ENCODE assay signal across 9 cellular contexts in genomic region chr11:12725047-12725862, GRCh38. TPM values are rescaled to one million over a fixed set of nuclear protein-coding genes. Genes with fewer than 3 reads are reported as not detected.
DNase-seq lines count a peak whose midpoint lies in the region; ATAC-seq, FAIRE-seq and TF ChIP-seq lines count a peak whose summit lies in the region.
"Had no signal": no experiment of that assay in that cellular context is flagged by ENCODE, and none has a peak within 500 bp of the region (broad histone marks: within the 10 kb centered on the region; RNA-seq: fewer than 3 reads in every experiment).

No MANE protein-coding gene starts in this region.

- TF ChIP-seq EP300 in SK-N-SH (IDR thresholded peaks at IDR 0.05; ENCODE audit: borderline replicate concordance in 1 of 2, low read depth in 1 of 2, low read length in 1 of 2): no peak

- H3K27ac ChIP-seq in C4-2B (peak overlapping the region; percentile 76), SK-N-SH (ENCODE audit: low read depth in 2 of 2, low read length in 1 of 2) (peak overlapping the region; percentile 60 to 89), psoas muscle (peak overlapping the region; percentile 61)

- H3K9ac ChIP-seq in SK-N-SH: peak overlapping the region; percentile 38; the same call in 1 of the 2 replicates

- intact Hi-C loops in psoas muscle (cut with DNase I): no loop called here
- intact Hi-C loops in CD14-positive monocyte (cut with micrococcal nuclease): no loop called here
- intact Hi-C loops in head of caudate nucleus (cut with DNase I): no loop called here

- TF ChIP-seq CTCF in C4-2B (conservative IDR thresholded peaks at IDR 0.05): no peak
- no peak for TF ChIP-seq CTCF in SK-N-SH (IDR thresholded peaks at IDR 0.05)
- no peak for TF ChIP-seq CTCF in psoas muscle (IDR thresholded peaks at IDR 0.05)
- TF ChIP-seq CTCF in CD14-positive monocyte (IDR thresholded peaks at IDR 0.05): no peak

- peaks cover 26% of the 10 kb centered on the region for H3F3A ChIP-seq in SK-N-SH (replicated peaks; ENCODE audit: insufficient read depth)

- peaks cover 72% of the 10 kb centered on the region for H4K20me1 ChIP-seq in SK-N-SH (ENCODE audit: insufficient read depth)

- no peak for FAIRE-seq in GM12891 (lab: Jason Lieb, UNC)

- WGBS in SK-N-SH (ENCODE audit: low lambda C conversion rate): 83% methylated on average over 8 of the region's 8 CpGs
- WGBS in psoas muscle, 3 donors: 68 to 73% (median 71%) methylated on average over 8 of the region's 8 CpGs

- no peak for TF ChIP-seq RAD21 in SK-N-SH (IDR thresholded peaks at IDR 0.05; ENCODE audit: low read length)

- no peaks in the 10 kb centered on the region for H3K27me3 ChIP-seq in SK-N-SH (ENCODE audit: insufficient read depth)
- no peaks in the 10 kb centered on the region for H3K27me3 ChIP-seq in psoas muscle (ENCODE audit: insufficient read depth in 3 of 3, low read length in 2 of 3)

- no peak for ATAC-seq in psoas muscle

- H3K9me3 Mint-ChIP-seq in CD14-positive monocyte: peaks cover 0 to 1% (median 0%) of the 10 kb centered on the region in 7 donors

- H3K4me3 ChIP-seq in SK-N-SH (ENCODE audit: low read depth in 2 of 2, low read length in 1 of 2) (no peak overlapping the region; a peak in 1 of 4 replicates), psoas muscle (no peak overlapping the region)

- DNase-seq in SK-N-SH (no peak), glomerular endothelial cell (ENCODE audit: extremely low read depth, low read depth, low spot score) (peak; percentile 90), psoas muscle (no peak), CD14-positive monocyte (ENCODE audit: low spot score) (no peak), GF-D8 (lab: John Stamatoyannopoulos, UW) (no peak), GM12891 (ENCODE audit: insufficient read length, low spot score) (no peak), head of caudate nucleus (no peak)
- DNase-seq: C1 segment of cervical spinal cord had no signal

- no peak overlapping the region for H3K27ac Mint-ChIP-seq in CD14-positive monocyte

- peaks cover 59% of the 10 kb centered on the region in 2 experiments for H3K4me1 ChIP-seq in SK-N-SH (ENCODE audit: control insufficient read depth in 1 of 2, insufficient read depth in 2 of 2, low read depth in 1 of 2, low read length in 1 of 2)
- peaks cover 79% of the 10 kb centered on the region for H3K4me1 ChIP-seq in psoas muscle

- POLR2A ChIA-PET in SK-N-SH (lab: Yijun Ruan, JAX): no interaction called here

- peaks cover 100% of the 10 kb centered on the region for H3K79me2 ChIP-seq in SK-N-SH (ENCODE audit: insufficient read depth)

- no peaks in the 10 kb centered on the region for H3K4me1 Mint-ChIP-seq in CD14-positive monocyte

- H3K27me3 Mint-ChIP-seq in CD14-positive monocyte (ENCODE audit: low read depth in 3 of 3): peaks cover 4 to 19% (median 7%) of the 10 kb centered on the region in 3 donors

- CTCF ChIA-PET in SK-N-SH (lab: Yijun Ruan, JAX): interaction anchor here (1.1 kb wide), 1 partner anchor 163 kb away, joined by 3 read pairs; no protein-coding TSS in a partner anchor

- no peak overlapping the region for H2AFZ ChIP-seq in SK-N-SH (ENCODE audit: low read depth)

- no peak overlapping the region for H3K4me3 Mint-ChIP-seq in CD14-positive monocyte

- H3K36me3 Mint-ChIP-seq in CD14-positive monocyte: no peaks in the 10 kb centered on the region

- no peaks in the 10 kb centered on the region for H3K9me2 ChIP-seq in SK-N-SH

- no peak for TF ChIP-seq POLR2A in GM12891 (IDR thresholded peaks at IDR 0.05; ENCODE audit: low read depth, low read length)

- peak overlapping the region; percentile 50; the same call in 1 of the 2 replicates for H3K4me2 ChIP-seq in SK-N-SH

- H3K36me3 ChIP-seq in SK-N-SH (replicated peaks in 1 of 2; ENCODE audit: control insufficient read depth in 1 of 2, insufficient read depth in 2 of 2, low read length in 1 of 2): no peaks in the 10 kb centered on the region
- H3K36me3 ChIP-seq in psoas muscle (ENCODE audit: insufficient read depth in 1 of 2, low read depth in 1 of 2): no peaks in the 10 kb centered on the region

- no peaks in the 10 kb centered on the region for H3K9me3 ChIP-seq in SK-N-SH
- H3K9me3 ChIP-seq in psoas muscle: no peaks in the 10 kb centered on the region

TF ChIP-seq in SK-N-SH, 30 proteins besides CTCF, POLR2A, EP300 and RAD21:
- TF ChIP-seq FOSL2 (IDR thresholded peaks at IDR 0.05; ENCODE audit: borderline replicate concordance, low read depth): no peak

TF ChIP-seq in GM12891, 5 proteins besides CTCF, POLR2A, EP300 and RAD21:
- TF ChIP-seq POLR2AphosphoS5 (IDR thresholded peaks at IDR 0.05; ENCODE audit: low read depth, low read length) (no peak), TAF1 (IDR thresholded peaks at IDR 0.05; ENCODE audit: low read depth, low read length) (no peak), PAX5 (IDR thresholded peaks at IDR 0.05; ENCODE audit: insufficient read depth, low read length, severe bottlenecking) (no peak), SPI1 (IDR thresholded peaks at IDR 0.05; ENCODE audit: low read depth, low read length) (no peak), POU2F2 (IDR thresholded peaks at IDR 0.05; ENCODE audit: low read depth, low read length) (no peak)
TF ChIP-seq in GM12891: peak in this region for 0.

RNA-seq across cellular contexts. Expression of gene TEAD1, which starts 51.0 kb away (rescaled TPM):
- 31.2 and 37.8 TPM in 2 replicates for polyA plus RNA-seq in SK-N-SH (2012; rRNA removed)
- polyA plus RNA-seq in SK-N-SH (2012; cell fraction: cytosol; rRNA removed): 31.8 and 33.9 TPM in 2 replicates
- 48.4 and 89.7 TPM in 2 replicates for polyA plus RNA-seq in SK-N-SH (2012; cell fraction: nucleus; rRNA removed)
- total RNA-seq in glomerular endothelial cell: 34.1 and 55.5 TPM in 2 replicates
- 100 to 1,000 TPM; 111 to 178 (median 141) TPM for total RNA-seq in psoas muscle
- 100 to 1,000 TPM in 1 of 3 donors, 10 to 100 TPM in 2; 11.3 to 112 (median 19.6) TPM for polyA plus RNA-seq in psoas muscle
- polyA plus RNA-seq in CD14-positive monocyte: not detected
- 0.06 TPM for polyA plus RNA-seq in GM12891 (2012; ENCODE audit: low read depth, missing spikeins)

Comparison
In these comparisons a context has a peak if more than half of its experiments do, and no peak if none do; other contexts are left out.
1. RNA of gene TEAD1, which starts 51.0 kb away (polyA plus RNA-seq): 31.2 to 89.7 TPM in SK-N-SH and 11.3 to 112 TPM in psoas muscle; not detected in CD14-positive monocyte; every median in the first group is over 10 times any median in the second.
2. Peak in every context shown above with its lines, with median percentiles within 50 percentile points of each other: H3K27ac ChIP-seq.